ENCODE assay signal across 21 cellular contexts in the genomic region with DNA sequence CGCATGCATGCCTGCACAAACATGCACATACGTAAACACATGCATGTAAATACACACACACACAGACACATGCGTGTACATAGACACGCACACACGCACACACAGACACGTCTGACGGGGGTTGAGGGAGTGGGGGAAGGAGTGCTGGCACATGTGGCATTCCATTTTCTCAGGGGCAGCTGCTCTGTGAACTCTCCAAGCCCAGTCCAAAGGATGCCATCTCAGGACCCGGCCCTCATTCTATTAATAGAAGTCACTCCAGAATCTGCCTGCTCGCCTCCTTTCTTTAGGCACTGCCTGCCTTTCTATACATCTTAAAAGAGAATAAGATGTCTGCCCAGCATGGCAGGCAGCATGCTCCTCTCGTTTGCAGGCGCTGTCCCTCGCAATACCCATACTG. TPM values are rescaled to one million over a fixed set of nuclear protein-coding genes. Genes with fewer than 3 reads are reported as not detected.
A peak's percentile ranks its signal among the peaks of the same experiment; 100 is the strongest.
DNase-seq lines count a peak whose midpoint lies in the region; ATAC-seq and TF ChIP-seq lines count a peak whose summit lies in the region.
"Had no signal": no experiment of that assay in that cellular context is flagged by ENCODE, and none has a peak within 500 bp of the region (broad histone marks: within the 10 kb centered on the region; RNA-seq: fewer than 3 reads in every experiment).

No MANE protein-coding gene starts in this region.

- H4K20me1 ChIP-seq in hepatocyte (ENCODE audit: insufficient read depth, poor library complexity, severe bottlenecking), result no peaks in the 10 kb centered on the region

- H3K4me2 ChIP-seq in hepatocyte, result no peak overlapping the region

- peaks cover 42% of the 10 kb centered on the region for H3K27me3 Mint-ChIP-seq in progenitor cell of endocrine pancreas

- no peak overlapping the region for H3K4me3 Mint-ChIP-seq in progenitor cell of endocrine pancreas (ENCODE audit: low read depth)

- no peaks in the 10 kb centered on the region for H3K9me3 ChIP-seq in hepatocyte (ENCODE audit: low read depth)
- H3K9me3 ChIP-seq: MG63 had no signal

- H3K79me2 ChIP-seq in hepatocyte, result no peaks in the 10 kb centered on the region

- H3K36me3 ChIP-seq in hepatocyte (replicated peaks; ENCODE audit: insufficient read depth, low read depth), result no peaks in the 10 kb centered on the region
- H3K36me3 ChIP-seq in urinary bladder (ENCODE audit: insufficient read depth), result no peaks in the 10 kb centered on the region
- H3K36me3 ChIP-seq: MG63 had no signal

- intact Hi-C loops in left colon (cut with DNase I, micrococcal nuclease), result no loop called here

- peak overlapping the region; percentile 52 for H3K27ac ChIP-seq in caudate nucleus (ENCODE audit: low read depth, low read length)
- peak overlapping the region; percentile 66 for H3K27ac ChIP-seq in hepatocyte
- H3K27ac ChIP-seq in urinary bladder (ENCODE audit: low read depth), result peak overlapping the region; percentile 27
- H3K27ac ChIP-seq: C4-2B, GM23248 had no signal

- peaks cover 10% of the 10 kb centered on the region for H3K36me3 Mint-ChIP-seq in progenitor cell of endocrine pancreas (ENCODE audit: insufficient read depth)

- H3K4me1 Mint-ChIP-seq in progenitor cell of endocrine pancreas (ENCODE audit: low read depth), result peaks cover 20% of the 10 kb centered on the region

- DNase-seq in caudate nucleus (lab: John Stamatoyannopoulos, UW) (no peak), hepatocyte (ENCODE audit: low spot score) (no peak), progenitor cell of endocrine pancreas (ENCODE audit: low spot score, unreplicated experiment) (no peak), left colon (no peak)
- no peak for DNase-seq in stimulated activated CD4-positive, alpha-beta T cell treated with anti-CD3 and anti-CD28 coated beads, Interleukin-15, amount 100 ng/mL, for 24 hours
- DNase-seq: DMS79 treated with DMSO at 0.1 percent for 48 hours, GM23248, Kasumi-1, MG63, NCI-H1092 treated with DMSO at 0.1 percent for 48 hours, NCI-H146, NCI-H2029 treated with DMSO at 0.1 percent for 48 hours, NCI-H2171, NCI-H526, PC-3, RPMI8226, SIG-M5 had no signal

- H3K4me1 ChIP-seq in hepatocyte (ENCODE audit: insufficient read depth), result peaks cover 42% of the 10 kb centered on the region
- peaks cover 2% of the 10 kb centered on the region for H3K4me1 ChIP-seq in urinary bladder (ENCODE audit: insufficient read depth)

- H3K9me2 ChIP-seq in hepatocyte (replicated peaks; ENCODE audit: insufficient read depth), result no peaks in the 10 kb centered on the region

- H3K9me3 Mint-ChIP-seq in progenitor cell of endocrine pancreas (ENCODE audit: low read depth), result no peaks in the 10 kb centered on the region

- H2AFZ ChIP-seq in hepatocyte, result no peak overlapping the region
- H2AFZ ChIP-seq: GM23248 had no signal

- WGBS in hepatocyte (ENCODE audit: low lambda C conversion rate, missing lambda C conversion rate), result 91% methylated on average over 12 of the region's 12 CpGs
- WGBS in urinary bladder, result 68% methylated on average over 12 of the region's 12 CpGs

- H3K4me3 ChIP-seq in hepatocyte (no peak overlapping the region), urinary bladder (ENCODE audit: low read depth, low read length) (no peak overlapping the region)
- H3K4me3 ChIP-seq: GM23248, MG63 had no signal

- peak overlapping the region; percentile 27 for H3K27ac Mint-ChIP-seq in progenitor cell of endocrine pancreas

- TF ChIP-seq CTCF in hepatocyte (IDR thresholded peaks at IDR 0.05; ENCODE audit: poor library complexity) (no peak), progenitor cell of endocrine pancreas (IDR thresholded peaks at IDR 0.05; ENCODE audit: unreplicated experiment) (no peak)

- ATAC-seq in GM21390 (IDR thresholded peaks at IDR 0.05; ENCODE audit: unreplicated experiment), result no peak
- no peak for ATAC-seq in left colon
- ATAC-seq: HCT116, PC-3 had no signal

- peaks cover 44% of the 10 kb centered on the region for H3K27me3 ChIP-seq in hepatocyte

RNA-seq across cellular contexts. Expression of a gene that starts 5.3 kb away (rescaled TPM):
- 46.8 and 49.5 TPM in 2 replicates for total RNA-seq in hepatocyte
- 30.1 and 35.4 TPM in 2 replicates for polyA plus RNA-seq in hepatocyte
- total RNA-seq in progenitor cell of endocrine pancreas, result 84.4 and 86.5 TPM in 2 replicates
- total RNA-seq in urinary bladder, result 148 TPM
- 29.8 TPM for polyA plus RNA-seq in urinary bladder
- total RNA-seq in left colon, result 10 to 100 TPM; 53.0 to 53.5 TPM
